Comparison of ENCODE assay signal across 1 cellular context in genomic region chr2:46650556-46651001, GRCh38.
TF ChIP-seq lines count a peak whose summit lies in the region.

No MANE protein-coding gene starts in this region.

TF ChIP-seq in HCT116, 20 proteins besides CTCF, POLR2A, EP300 and RAD21 (continued from another document):
- TF ChIP-seq TCF7L2 (IDR thresholded peaks at IDR 0.05; ENCODE audit: borderline replicate concordance, extremely low read depth, insufficient read depth, insufficient read length) (no peak), MAX (IDR thresholded peaks at IDR 0.05) (no peak), ZBTB33 (IDR thresholded peaks at IDR 0.05; ENCODE audit: extremely low read depth, insufficient replicate concordance, low read length) (no peak)
